8 cellular contexts compared by ENCODE assay signal in genomic region chr22:30301995-30302809, GRCh38. TPM values are rescaled to one million over a fixed set of nuclear protein-coding genes. Genes with fewer than 3 reads are reported as not detected.
DNase-seq lines count a peak whose midpoint lies in the region; ATAC-seq and TF ChIP-seq lines count a peak whose summit lies in the region.

No MANE protein-coding gene starts in this region.

- H3K9me3 Mint-ChIP-seq in type B pancreatic cell: no peaks in the 10 kb centered on the region

- H3K9me3 ChIP-seq in ascending aorta: no peaks in the 10 kb centered on the region
- H3K9me3 ChIP-seq in lower lobe of right lung: no peaks in the 10 kb centered on the region
- H3K9me3 ChIP-seq in BE2C: no peaks in the 10 kb centered on the region

- peaks cover 39% of the 10 kb centered on the region for H3K4me1 ChIP-seq in ACC112 (ENCODE audit: control insufficient read depth, insufficient read depth, low read length, unreplicated experiment)
- H3K4me1 ChIP-seq in ascending aorta: peaks cover 40 to 64% of the 10 kb centered on the region in 2 donors
- peaks cover 97% of the 10 kb centered on the region for H3K4me1 ChIP-seq in lower lobe of right lung
- H3K4me1 ChIP-seq in BE2C: peaks cover 9% of the 10 kb centered on the region

- peak overlapping the region; percentile 39 for H3K27ac ChIP-seq in ACC112 (ENCODE audit: low read depth, low read length)
- peak overlapping the region; percentile 86 for H3K27ac ChIP-seq in ascending aorta
- peak overlapping the region; percentile 91 for H3K27ac ChIP-seq in lower lobe of right lung

- intact Hi-C loops in ascending aorta (cut with DNase I): loop anchor here (10.0 kb wide), 1 partner anchor 983 kb away; no protein-coding TSS in a partner anchor
- intact Hi-C loops in lower lobe of right lung (cut with DNase I): no loop called here

- H3K27ac Mint-ChIP-seq in type B pancreatic cell: peak overlapping the region; percentile 80

- DNase-seq in KG1 (lab: John Stamatoyannopoulos, UW) (peak; percentile 43), ascending aorta (ENCODE audit: low spot score in 2 of 2) (peak in 1 of 2 donors; percentile 78), lower lobe of right lung (peak; percentile 79), type B pancreatic cell (ENCODE audit: extremely low spot score, unreplicated experiment) (no peak), BE2C (no peak), NCI-H1092 (lab: John Stamatoyannopoulos, UW) (no peak)

- TF ChIP-seq CTCF in ascending aorta (IDR thresholded peaks at IDR 0.05): no peak
- no peak for TF ChIP-seq CTCF in lower lobe of right lung (IDR thresholded peaks at IDR 0.05)
- TF ChIP-seq CTCF in type B pancreatic cell (conservative IDR thresholded peaks at IDR 0.05): no peak
- TF ChIP-seq CTCF in BE2C (IDR thresholded peaks at IDR 0.05; ENCODE audit: low read depth, low read length): no peak

- no peak overlapping the region for H2AFZ ChIP-seq in ACC112 (ENCODE audit: low read length, unreplicated experiment)

- H3K79me2 ChIP-seq in ACC112 (ENCODE audit: control insufficient read depth, insufficient read depth, low read length, unreplicated experiment): peaks cover 14% of the 10 kb centered on the region

- H3K4me3 Mint-ChIP-seq in type B pancreatic cell: peak overlapping the region; percentile 39

- H3K36me3 ChIP-seq in ACC112 (ENCODE audit: insufficient read depth, low read length): no peaks in the 10 kb centered on the region
- H3K36me3 ChIP-seq in ascending aorta: peaks cover 56 to 59% of the 10 kb centered on the region in 2 donors
- H3K36me3 ChIP-seq in lower lobe of right lung: peaks cover 59% of the 10 kb centered on the region
- no peaks in the 10 kb centered on the region for H3K36me3 ChIP-seq in BE2C

- H3K36me3 Mint-ChIP-seq in type B pancreatic cell: peaks cover 6% of the 10 kb centered on the region

- no peak overlapping the region for H3K4me3 ChIP-seq in ACC112 (ENCODE audit: low read depth, low read length)
- H3K4me3 ChIP-seq in ascending aorta: no peak overlapping the region
- H3K4me3 ChIP-seq in lower lobe of right lung: peak overlapping the region; percentile 14
- H3K4me3 ChIP-seq in BE2C (ENCODE audit: low read depth, low read length): no peak overlapping the region

- no peaks in the 10 kb centered on the region for H3K27me3 Mint-ChIP-seq in type B pancreatic cell

- ATAC-seq in lower lobe of right lung (peak; percentile 18 to 57), HG03045 (IDR thresholded peaks at IDR 0.05; ENCODE audit: unreplicated experiment) (no peak)

- peaks cover 50% of the 10 kb centered on the region for H3K4me1 Mint-ChIP-seq in type B pancreatic cell (ENCODE audit: unreplicated experiment)

- H3K27me3 ChIP-seq in ACC112 (ENCODE audit: insufficient read depth, low read length): no peaks in the 10 kb centered on the region
- H3K27me3 ChIP-seq in ascending aorta: no peaks in the 10 kb centered on the region
- no peaks in the 10 kb centered on the region for H3K27me3 ChIP-seq in lower lobe of right lung (ENCODE audit: low read depth)
- H3K27me3 ChIP-seq in BE2C: no peaks in the 10 kb centered on the region

RNA-seq across cellular contexts. Expression of gene CASTOR1, which starts 12.9 kb away (rescaled TPM):
- total RNA-seq in ascending aorta: 55.9 TPM
- total RNA-seq in lower lobe of right lung: 16.2 TPM
- 11.4 TPM in 2 replicates for total RNA-seq in type B pancreatic cell (ENCODE audit: low replicate concordance)
- polyA plus RNA-seq in BE2C (2012; ENCODE audit: insufficient read depth, insufficient read length, low read depth): 3.8 TPM

RNA-seq across cellular contexts. Expression of gene TBC1D10A, which starts 24.5 kb away (rescaled TPM):
- total RNA-seq in ascending aorta (107 TPM), lower lobe of right lung (27.4 TPM), type B pancreatic cell (ENCODE audit: low replicate concordance) (15.3 and 21.5 TPM in 2 replicates)
- 2.9 TPM for polyA plus RNA-seq in BE2C (2012; ENCODE audit: insufficient read depth, insufficient read length, low read depth)

RNA-seq across cellular contexts. Expression of gene OSM, which starts 35.6 kb away (rescaled TPM):
- total RNA-seq in ascending aorta (not detected), lower lobe of right lung (1.1 TPM), type B pancreatic cell (ENCODE audit: low replicate concordance) (not detected in 2 replicates)
- not detected for polyA plus RNA-seq in BE2C (2012; ENCODE audit: insufficient read depth, insufficient read length, low read depth)

RNA-seq across cellular contexts. Expression of gene SF3A1, which starts 54.5 kb away (rescaled TPM):
- total RNA-seq in ascending aorta (92.9 TPM), lower lobe of right lung (162 TPM), type B pancreatic cell (ENCODE audit: low replicate concordance) (160 and 190 TPM in 2 replicates)
- 394 TPM for polyA plus RNA-seq in BE2C (2012; ENCODE audit: insufficient read depth, insufficient read length, low read depth)

RNA-seq across cellular contexts. Expression of gene CCDC157, which starts 54.6 kb away (rescaled TPM):
- total RNA-seq in ascending aorta (7.0 TPM), lower lobe of right lung (5.2 TPM), type B pancreatic cell (ENCODE audit: low replicate concordance) (6.9 and 9.4 TPM in 2 replicates)
- polyA plus RNA-seq in BE2C (2012; ENCODE audit: insufficient read depth, insufficient read length, low read depth): 3.4 TPM

Comparison
In these comparisons a context has a peak if more than half of its experiments do, and no peak if none do; other contexts are left out.
1. H3K27ac ChIP-seq: peak in every context shown above with its lines; median percentile 91 in lower lobe of right lung; 86 in ascending aorta; 39 in ACC112.
2. DNase-seq: peak in KG1 (single experiment) and lower lobe of right lung (single experiment); none in type B pancreatic cell (single experiment), BE2C (single experiment) and NCI-H1092 (single experiment).